4 cellular contexts compared by ENCODE assay signal in the genomic region with DNA sequence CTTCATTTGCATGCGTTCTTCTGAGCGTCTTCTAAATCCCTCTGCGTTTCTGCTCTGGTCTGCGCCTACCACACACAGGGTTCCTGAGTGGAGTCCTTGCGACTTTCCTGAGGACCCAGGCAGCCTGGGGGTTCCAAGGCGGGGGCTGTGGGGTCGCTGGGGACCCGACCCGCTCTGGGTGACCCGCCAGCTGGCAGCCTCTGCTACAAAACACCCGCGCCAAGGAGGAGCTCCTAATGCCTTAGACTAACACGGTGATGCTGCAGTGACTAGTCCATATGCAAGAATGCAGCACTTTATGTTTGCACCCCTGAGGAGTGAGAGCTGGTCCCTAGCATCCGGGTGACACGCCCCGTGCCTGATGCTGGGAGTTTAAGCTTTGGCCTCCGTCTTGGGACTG.
"Had no signal": no experiment of that assay in that cellular context is flagged by ENCODE, and none has a peak within 500 bp of the region (broad histone marks: within the 10 kb centered on the region; RNA-seq: fewer than 3 reads in every experiment).

No MANE protein-coding gene starts in this region.

- H3K4me3 ChIP-seq: GM23338 had no signal

- H3K4me3 Mint-ChIP-seq: GM23338, H9 had no signal

- H3K9me3 Mint-ChIP-seq: GM23338, H9 had no signal

- H2AFZ ChIP-seq: GM23338 had no signal

- H3K27ac Mint-ChIP-seq: GM23338 had no signal

- DNase-seq: HCEC 1CT, IMR-90 had no signal

- H3K4me2 ChIP-seq: GM23338 had no signal

- ATAC-seq: GM23338 had no signal
